Comparison of ENCODE assay signal across 1 cellular context in genomic region chr3:186570096-186570940, GRCh38.
TF ChIP-seq lines count a peak whose summit lies in the region.

TSS of gene DNAJB11 (plus strand) at chr3:186570720. CDS start at chr3:186570898, 178 bp downstream.

TF ChIP-seq in K562, 482 proteins besides CTCF, POLR2A, EP300 and RAD21 (continued from another document and continues in another):
- TF ChIP-seq CREB3L1 (IDR thresholded peaks at IDR 0.05; ENCODE audit: borderline replicate concordance, low read depth) (peak; percentile 68), ZNF778 (CRISPR knock-in tag; IDR thresholded peaks at IDR 0.05) (no peak), ZBTB2 (IDR thresholded peaks at IDR 0.05) (no peak), ZNF224 (CRISPR knock-in tag; IDR thresholded peaks at IDR 0.05) (no peak), GMEB1 (CRISPR knock-in tag; IDR thresholded peaks at IDR 0.05) (no peak), TBP (optimal IDR thresholded peaks at IDR 0.05; ENCODE audit: low read depth, low read length) (peak; percentile 96), ZFP36 (IDR thresholded peaks at IDR 0.05; ENCODE audit: low read depth, low read length, partially characterized antibody) (no peak), CREBBP (IDR thresholded peaks at IDR 0.05; ENCODE audit: low read depth, low read length) (no peak), MIER1 (IDR thresholded peaks at IDR 0.05; ENCODE audit: low read depth) (no peak), HLTF (IDR thresholded peaks at IDR 0.05) (no peak), ZFX (CRISPR knock-in tag; IDR thresholded peaks at IDR 0.05) (peak; percentile 71), SREBF1 (IDR thresholded peaks at IDR 0.05; ENCODE audit: borderline replicate concordance, low read depth, low read length) (no peak), ZNF212 (CRISPR knock-in tag; IDR thresholded peaks at IDR 0.05) (no peak), DDX20 (tag; IDR thresholded peaks at IDR 0.05; ENCODE audit: low read depth) (no peak), PPARD (CRISPR knock-in tag; IDR thresholded peaks at IDR 0.05) (no peak), SIN3A (IDR thresholded peaks at IDR 0.05; ENCODE audit: borderline replicate concordance in 2 of 2, control insufficient read depth in 1 of 2, low read depth in 2 of 2, low read length in 2 of 2) (peak in 1 of 2 experiments; percentile 82; a peak in 2 of 4 replicates), NFIC (IDR thresholded peaks at IDR 0.05) (no peak), ZNF766 (CRISPR knock-in tag; conservative IDR thresholded peaks at IDR 0.05) (0 out of 2 replicates have a peak, but pooled peaks have one; percentile 47), TCF7 (IDR thresholded peaks at IDR 0.05; ENCODE audit: borderline replicate concordance) (no peak), GTF3C2 (IDR thresholded peaks at IDR 0.05; ENCODE audit: borderline replicate concordance, extremely low read depth, insufficient read length) (no peak), DMBX1 (CRISPR knock-in tag; IDR thresholded peaks at IDR 0.05; ENCODE audit: borderline replicate concordance) (no peak), ZFP30 (CRISPR knock-in tag; IDR thresholded peaks at IDR 0.05; ENCODE audit: borderline replicate concordance) (no peak), MAFG (tag; conservative IDR thresholded peaks at IDR 0.05) (no peak), ZNF274 (IDR thresholded peaks at IDR 0.05; ENCODE audit: borderline replicate concordance, low read depth, low read length) (no peak), RB1 (IDR thresholded peaks at IDR 0.05; ENCODE audit: low read depth) (peak; percentile 74), RAD51 (IDR thresholded peaks at IDR 0.05; ENCODE audit: borderline replicate concordance, low read depth) (no peak), TAL1 (IDR thresholded peaks at IDR 0.05) (no peak), ZNF23 (CRISPR knock-in tag; IDR thresholded peaks at IDR 0.05) (no peak), RBM22 (IDR thresholded peaks at IDR 0.05; ENCODE audit: low read depth, low read length, poor library complexity, severe bottlenecking) (no peak), ZNF785 (CRISPR knock-in tag; IDR thresholded peaks at IDR 0.05) (no peak), EWSR1 (IDR thresholded peaks at IDR 0.05; ENCODE audit: borderline replicate concordance, low read depth, partially characterized antibody) (no peak), BHLHE40 (IDR thresholded peaks at IDR 0.05; ENCODE audit: low read length) (peak; percentile 72), MEF2A (IDR thresholded peaks at IDR 0.05; ENCODE audit: control insufficient read depth, low read depth, low read length) (no peak), TAF9B (IDR thresholded peaks at IDR 0.05; ENCODE audit: partially characterized antibody) (peak; percentile 81), FOXJ2 (tag; IDR thresholded peaks at IDR 0.05) (0 out of 2 replicates have a peak, but pooled peaks have one; percentile 71), BCL6 (CRISPR knock-in tag; IDR thresholded peaks at IDR 0.05) (no peak), U2AF2 (optimal IDR thresholded peaks at IDR 0.05; ENCODE audit: low read depth, low read length) (no peak), E4F1 (CRISPR knock-in tag; IDR thresholded peaks at IDR 0.05; ENCODE audit: borderline replicate concordance) (no peak), SOX6 (IDR thresholded peaks at IDR 0.05) (peak; percentile 42; the same call in 1 of the 2 replicates), ARID2 (IDR thresholded peaks at IDR 0.05) (no peak), SRSF3 (IDR thresholded peaks at IDR 0.05; ENCODE audit: insufficient read depth, low read length) (no peak), CREB3 (tag; conservative IDR thresholded peaks at IDR 0.05; ENCODE audit: low read depth) (no peak), CEBPG (CRISPR knock-in tag; IDR thresholded peaks at IDR 0.05) (peak; percentile 85), CEBPG (tag; conservative IDR thresholded peaks at IDR 0.05 in 1 of 2, IDR thresholded peaks at IDR 0.05 in 1 of 2) (peak; percentile 94 to 98), HDAC2 (IDR thresholded peaks at IDR 0.05) (peak; percentile 63), HDGF (IDR thresholded peaks at IDR 0.05) (no peak), MEF2D (tag; conservative IDR thresholded peaks at IDR 0.05; ENCODE audit: low read depth) (no peak), NR2C1 (IDR thresholded peaks at IDR 0.05) (no peak), NR2C1 (tag; IDR thresholded peaks at IDR 0.05) (no peak), CGGBP1 (CRISPR knock-in tag; IDR thresholded peaks at IDR 0.05) (no peak), ZZZ3 (IDR thresholded peaks at IDR 0.05) (no peak), SFPQ (IDR thresholded peaks at IDR 0.05; ENCODE audit: low read depth, low read length) (no peak), ZNF41 (CRISPR knock-in tag; conservative IDR thresholded peaks at IDR 0.05) (no peak), FOXJ3 (CRISPR knock-in tag; IDR thresholded peaks at IDR 0.05) (no peak), NR2F6 (CRISPR knock-in tag; IDR thresholded peaks at IDR 0.05) (no peak), TGIF2 (CRISPR knock-in tag; IDR thresholded peaks at IDR 0.05) (no peak), HIVEP1 (CRISPR knock-in tag; IDR thresholded peaks at IDR 0.05) (no peak), ZBTB34 (CRISPR knock-in tag; IDR thresholded peaks at IDR 0.05) (no peak), ZFP1 (CRISPR knock-in tag; IDR thresholded peaks at IDR 0.05) (no peak), HDAC6 (IDR thresholded peaks at IDR 0.05; ENCODE audit: low read depth, low read length) (no peak), TAF7 (tag; IDR thresholded peaks at IDR 0.05) (peak; percentile 81), ZNF217 (CRISPR knock-in tag; IDR thresholded peaks at IDR 0.05) (no peak), ZNF24 (IDR thresholded peaks at IDR 0.05) (no peak), ZNF696 (CRISPR knock-in tag; conservative IDR thresholded peaks at IDR 0.05) (no peak), ZNF384 (IDR thresholded peaks at IDR 0.05; ENCODE audit: low read depth, low read length) (no peak), PHB2 (IDR thresholded peaks at IDR 0.05; ENCODE audit: low read depth) (no peak), KLF1 (tag; IDR thresholded peaks at IDR 0.05) (no peak), ZC3H4 (CRISPR knock-in tag; IDR thresholded peaks at IDR 0.05; ENCODE audit: borderline replicate concordance) (no peak; the same call in 1 of the 2 replicates), HMG20B (CRISPR knock-in tag; IDR thresholded peaks at IDR 0.05) (no peak), L3MBTL2 (IDR thresholded peaks at IDR 0.05) (peak; percentile 57; the same call in 1 of the 2 replicates)
